ENCODE assay signal across 13 cellular contexts in genomic region chr16:85878875-85879274, GRCh38. TPM values are rescaled to one million over a fixed set of nuclear protein-coding genes. Genes with fewer than 3 reads are reported as not detected.
DNase-seq lines count a peak whose midpoint lies in the region; ATAC-seq, FAIRE-seq and TF ChIP-seq lines count a peak whose summit lies in the region.
"Had no signal": no experiment of that assay in that cellular context is flagged by ENCODE, and none has a peak within 500 bp of the region (broad histone marks: within the 10 kb centered on the region; RNA-seq: fewer than 3 reads in every experiment).

No MANE protein-coding gene starts in this region.

- no peak for ATAC-seq in activated CD8-positive, alpha-beta T cell treated with anti-CD3 and anti-CD28 coated beads, Interleukin-2, amount 10 ng/mL, durations not matched to agents 7 days and 5 days
- ATAC-seq in HG03571 (IDR thresholded peaks at IDR 0.05; ENCODE audit: unreplicated experiment), result no peak
- ATAC-seq: body of pancreas had no signal

- no peak overlapping the region for H3K27ac Mint-ChIP-seq in activated CD8-positive, alpha-beta T cell treated with anti-CD3 and anti-CD28 coated beads, Interleukin-2, amount 10 ng/mL, durations not matched to agents 7 days and 5 days
- H3K27ac Mint-ChIP-seq: stimulated activated naive CD8-positive, alpha-beta T cell treated with anti-CD3 and anti-CD28 coated beads, Interleukin-15, Interleukin-2, amounts not matched to agents 100 ng/mL and 50 ng/mL, for 24 hours; T-helper 2 cell treated with Interferon-gamma antibody and Interleukin-4, amounts not matched to agents 5 μg/mL and 100 μg/mL, for 36 hours had no signal

- no peak for TF ChIP-seq POLR2A in H54 (IDR thresholded peaks at IDR 0.05; ENCODE audit: low read depth, low read length)

- H3K27me3 ChIP-seq in bronchial epithelial cell (ENCODE audit: control insufficient read depth, insufficient read depth, low read length), result peaks cover 6% of the 10 kb centered on the region
- H3K27me3 ChIP-seq: body of pancreas had no signal

- DNase-seq in ACHN (peak; percentile 80), H54 (ENCODE audit: insufficient read length, low spot score) (peak; percentile 55), bronchial epithelial cell (ENCODE audit: low read depth) (peak; percentile 62), kidney glomerular epithelial cell (lab: John Stamatoyannopoulos, UW) (peak; percentile 81), NCI-H2227 treated with DMSO at 0.1 percent for 48 hours (lab: John Stamatoyannopoulos, UW) (no peak), cerebellar nuclear complex (lab: John Stamatoyannopoulos, UW) (no peak)
- DNase-seq in activated CD8-positive, alpha-beta T cell treated with anti-CD3 and anti-CD28 coated beads, Interleukin-2, amount 10 ng/mL, durations not matched to agents 7 days and 5 days, result no peak
- DNase-seq: body of pancreas, Karpas-422, NCI-H526 treated with DMSO at 0.1 percent for 48 hours had no signal

- H3K36me3 Mint-ChIP-seq in activated CD8-positive, alpha-beta T cell treated with anti-CD3 and anti-CD28 coated beads, Interleukin-2, amount 10 ng/mL, durations not matched to agents 7 days and 5 days (ENCODE audit: low read depth), result no peaks in the 10 kb centered on the region

- no peak overlapping the region for H3K4me3 ChIP-seq in bronchial epithelial cell (ENCODE audit: low read depth, low read length)
- H3K4me3 ChIP-seq: body of pancreas had no signal

- in situ Hi-C loops in ACHN (cut with HindIII; ENCODE audit: low pct_ligation_motif_present, low pct_unique_long_range_greater_than_20kb, low sequenced_read_pairs), result no loop called here

- TF ChIP-seq CTCF in bronchial epithelial cell (IDR thresholded peaks at IDR 0.05; ENCODE audit: insufficient read depth, low read length, severe bottlenecking), result no peak

- H3K4me1 Mint-ChIP-seq in activated CD8-positive, alpha-beta T cell treated with anti-CD3 and anti-CD28 coated beads, Interleukin-2, amount 10 ng/mL, durations not matched to agents 7 days and 5 days (ENCODE audit: low read depth), result peaks cover 12% of the 10 kb centered on the region

- POLR2A ChIA-PET in activated CD8-positive, alpha-beta T cell treated with anti-CD3 and anti-CD28 coated beads, Interleukin-2, amount 10 ng/mL, durations not matched to agents 7 days and 5 days (lab: Charles Lee), result no interaction called here

- H3K36me3 ChIP-seq in bronchial epithelial cell (ENCODE audit: control insufficient read depth, insufficient read depth, low read length), result no peaks in the 10 kb centered on the region

- peak; percentile 11 for FAIRE-seq in H54 (lab: Jason Lieb, UNC)
- no peak for FAIRE-seq in bronchial epithelial cell (lab: Jason Lieb, UNC)

- H3K9me3 Mint-ChIP-seq in activated CD8-positive, alpha-beta T cell treated with anti-CD3 and anti-CD28 coated beads, Interleukin-2, amount 10 ng/mL, durations not matched to agents 7 days and 5 days (ENCODE audit: insufficient read depth), result no peaks in the 10 kb centered on the region
- H3K9me3 Mint-ChIP-seq: stimulated activated naive CD8-positive, alpha-beta T cell treated with anti-CD3 and anti-CD28 coated beads, Interleukin-15, Interleukin-2, amounts not matched to agents 100 ng/mL and 50 ng/mL, for 24 hours; T-helper 2 cell treated with Interferon-gamma antibody and Interleukin-4, amounts not matched to agents 5 μg/mL and 100 μg/mL, for 36 hours had no signal

- peaks cover 29% of the 10 kb centered on the region for H3K27me3 Mint-ChIP-seq in activated CD8-positive, alpha-beta T cell treated with anti-CD3 and anti-CD28 coated beads, Interleukin-2, amount 10 ng/mL, durations not matched to agents 7 days and 5 days (ENCODE audit: low read depth)

- CTCF ChIA-PET in activated CD8-positive, alpha-beta T cell treated with anti-CD3 and anti-CD28 coated beads, Interleukin-2, amount 10 ng/mL, durations not matched to agents 7 days and 5 days (lab: Charles Lee), result no interaction called here

- no peak overlapping the region for H3K4me3 Mint-ChIP-seq in activated CD8-positive, alpha-beta T cell treated with anti-CD3 and anti-CD28 coated beads, Interleukin-2, amount 10 ng/mL, durations not matched to agents 7 days and 5 days
- H3K4me3 Mint-ChIP-seq: stimulated activated naive CD8-positive, alpha-beta T cell treated with anti-CD3 and anti-CD28 coated beads, Interleukin-15, Interleukin-2, amounts not matched to agents 100 ng/mL and 50 ng/mL, for 24 hours; T-helper 2 cell treated with Interferon-gamma antibody and Interleukin-4, amounts not matched to agents 5 μg/mL and 100 μg/mL, for 36 hours had no signal

RNA-seq across cellular contexts. Expression of gene IRF8, which starts 20.1 kb away (rescaled TPM):
- not detected in 2 replicates for total RNA-seq in bronchial epithelial cell
- 10 to 100 TPM; 22.9 to 24.0 TPM for total RNA-seq in activated CD8-positive, alpha-beta T cell treated with anti-CD3 and anti-CD28 coated beads, Interleukin-2, amount 10 ng/mL, durations not matched to agents 7 days and 5 days

Comparison
In these comparisons a context has a peak if more than half of its experiments do, and no peak if none do; other contexts are left out.
1. DNase-seq: peak in ACHN (single experiment), H54 (single experiment), bronchial epithelial cell (single experiment) and kidney glomerular epithelial cell (single experiment); none in activated CD8-positive, alpha-beta T cell treated with anti-CD3 and anti-CD28 coated beads, Interleukin-2, amount 10 ng/mL, durations not matched to agents 7 days and 5 days (single experiment), NCI-H2227 treated with DMSO at 0.1 percent for 48 hours (single experiment) and cerebellar nuclear complex (0 of 2).
2. RNA of gene IRF8, which starts 20.1 kb away (total RNA-seq): 22.9 to 24.0 TPM in activated CD8-positive, alpha-beta T cell treated with anti-CD3 and anti-CD28 coated beads, Interleukin-2, amount 10 ng/mL, durations not matched to agents 7 days and 5 days; not detected in bronchial epithelial cell; every median in the first group is over 10 times any median in the second.